Comparison of ENCODE assay signal across 8 cellular contexts in the genomic region with DNA sequence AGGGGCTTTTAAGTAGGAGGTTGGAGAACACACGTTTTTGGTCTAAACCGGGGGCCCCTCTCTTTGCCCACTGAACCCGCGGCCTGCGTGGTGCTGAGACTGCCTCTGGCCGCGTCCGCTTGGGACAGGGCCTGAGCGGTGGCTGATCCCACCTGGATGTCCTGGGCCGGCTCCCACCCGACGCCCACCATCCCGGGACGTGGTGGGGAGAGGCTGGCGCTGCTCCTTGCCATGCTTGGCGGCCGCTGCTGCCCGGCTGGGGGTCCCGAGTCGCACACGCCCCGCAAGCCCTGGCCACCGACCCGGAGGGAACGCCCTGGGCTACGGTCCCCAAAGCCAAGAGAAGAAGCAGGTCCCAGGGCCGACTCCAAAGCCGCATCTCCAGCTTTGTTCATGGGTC.
DNase-seq lines count a peak whose midpoint lies in the region; ATAC-seq, FAIRE-seq and TF ChIP-seq lines count a peak whose summit lies in the region.
"Not testable (repeated sequence)": the region's sequence is repeated elsewhere in the genome, so short reads cannot be mapped to it uniquely, and the experiment has no call there.

No MANE protein-coding gene starts in this region.

- TF ChIP-seq RAD21 in HepG2 (CRISPR knock-in tag; IDR thresholded peaks at IDR 0.05), result not testable (repeated sequence)

- peaks cover 12% of the 10 kb centered on the region for H3K9me3 Mint-ChIP-seq in WTC11
- H3K9me3 Mint-ChIP-seq in neural crest cell, result not testable (repeated sequence)

- not testable (repeated sequence) for H3K4me1 ChIP-seq in esophagus muscularis mucosa; HepG2 (ENCODE audit: insufficient read depth, low read length); aorta (ENCODE audit: control insufficient read depth in 1 of 2, insufficient read depth in 2 of 2, low read length in 2 of 2)

- not testable (repeated sequence) for TF ChIP-seq POLR2A in esophagus muscularis mucosa (IDR thresholded peaks at IDR 0.05; ENCODE audit: low read depth); HepG2 (IDR thresholded peaks at IDR 0.05; ENCODE audit: insufficient read depth in 1 of 2, low read depth in 2 of 2, low read length in 2 of 2)

- CTCF ChIA-PET in WTC11 (lab: Charles Lee); HepG2 (lab: Yijun Ruan, JAX; ENCODE audit: low intra/inter-chr PET ratio, low total read pairs): not testable (repeated sequence)

- H4K20me1 ChIP-seq in HepG2 (ENCODE audit: insufficient read depth, low read length), result not testable (repeated sequence)

- not testable (repeated sequence) for FAIRE-seq in HepG2 (lab: Jason Lieb, UNC)

- POLR2A ChIA-PET in WTC11 (lab: Charles Lee); HepG2 (lab: Yijun Ruan, JAX): not testable (repeated sequence)

- H3K4me3 Mint-ChIP-seq in WTC11, neural crest cell: not testable (repeated sequence)

- not testable (repeated sequence) for H3K4me1 Mint-ChIP-seq in WTC11, neural crest cell

- H3K9ac ChIP-seq in HepG2 (ENCODE audit: insufficient read depth, low read depth, low read length), result not testable (repeated sequence)

- intact Hi-C loops in esophagus muscularis mucosa (cut with DNase I); left ventricle myocardium superior (cut with micrococcal nuclease); HepG2 (cut with micrococcal nuclease; ENCODE audit: unreplicated experiment); sciatic nerve (cut with DNase I); aorta (cut with DNase I): not testable (repeated sequence)

- H3K79me2 ChIP-seq in HepG2 (ENCODE audit: insufficient read depth, low read length), result not testable (repeated sequence)

- H3K36me3 Mint-ChIP-seq in WTC11, result peaks cover 17% of the 10 kb centered on the region
- not testable (repeated sequence) for H3K36me3 Mint-ChIP-seq in neural crest cell (ENCODE audit: low read depth)

- H3K4me3 ChIP-seq in esophagus muscularis mucosa; HepG2 (replicated peaks in 1 of 3; ENCODE audit: insufficient read depth in 1 of 3, low read depth in 2 of 3, low read length in 3 of 3); aorta (ENCODE audit: low read length in 2 of 2): not testable (repeated sequence)

- TF ChIP-seq EP300 in esophagus muscularis mucosa (IDR thresholded peaks at IDR 0.05); HepG2 (IDR thresholded peaks at IDR 0.05; ENCODE audit: low read depth in 2 of 2, low read length in 2 of 2); HepG2 (CRISPR knock-in tag; IDR thresholded peaks at IDR 0.05; ENCODE audit: borderline replicate concordance): not testable (repeated sequence)

- not testable (repeated sequence) for H3K4me2 ChIP-seq in HepG2 (ENCODE audit: low read depth, low read length)

- not testable (repeated sequence) for H3K27ac Mint-ChIP-seq in WTC11; neural crest cell (ENCODE audit: unreplicated experiment)

- not testable (repeated sequence) for BruUV-seq in HepG2 (replicated peaks; lab: Mats Ljungman, UMichigan)

- H3K27me3 ChIP-seq in esophagus muscularis mucosa, result peaks cover 0 to 28% (median 0%) of the 10 kb centered on the region in 4 donors
- H3K27me3 ChIP-seq in HepG2 (ENCODE audit: control insufficient read depth in 1 of 2, insufficient read depth in 2 of 2, low read length in 2 of 2); aorta (ENCODE audit: control insufficient read depth in 1 of 2, insufficient read depth in 2 of 2, low read length in 1 of 2): not testable (repeated sequence)

- in situ Hi-C loops in HepG2 (cut with HindIII; ENCODE audit: extremely low pct_ligation_motif_present, low pct_unique_long_range_greater_than_20kb), result not testable (repeated sequence)

- WGBS in esophagus muscularis mucosa, result 81% methylated on average over 28 of the region's 28 CpGs
- WGBS in HepG2 (ENCODE audit: low lambda C conversion rate), result 92% methylated on average over 28 of the region's 28 CpGs
- 82 to 84% methylated on average over 26 to 28 of the region's 28 CpGs for WGBS in aorta, 2 donors

- peaks cover 0 to 18% (median 7%) of the 10 kb centered on the region in 4 donors for H3K9me3 ChIP-seq in esophagus muscularis mucosa
- not testable (repeated sequence) for H3K9me3 ChIP-seq in HepG2 (ENCODE audit: low read length); aorta (ENCODE audit: control insufficient read depth, low read length)

- peak; percentile 3 for DNase-seq in H4 (ENCODE audit: low spot score)
- peak; percentile 8 for DNase-seq in WTC11 (ENCODE audit: low spot score)
- DNase-seq in esophagus muscularis mucosa (ENCODE audit: extremely low spot score), result peak; percentile 92
- DNase-seq in left ventricle myocardium superior, result peak; percentile 24
- peak; percentile 1 for DNase-seq in HepG2 (ENCODE audit: low spot score)
- DNase-seq in neural crest cell (ENCODE audit: low read depth, low spot score), result peak; percentile 1
- DNase-seq in sciatic nerve (ENCODE audit: low spot score), result peak; percentile 56
- peak; percentile 51 to 82 for DNase-seq in aorta

- not testable (repeated sequence) for H2AFZ ChIP-seq in HepG2 (ENCODE audit: low read length)

- not testable (repeated sequence) for TF ChIP-seq CTCF in WTC11 (IDR thresholded peaks at IDR 0.05); esophagus muscularis mucosa (IDR thresholded peaks at IDR 0.05); HepG2 (CRISPR knock-in tag; IDR thresholded peaks at IDR 0.05); neural crest cell (conservative IDR thresholded peaks at IDR 0.05)

- not testable (repeated sequence) for ATAC-seq in WTC11, left ventricle myocardium superior
- ATAC-seq in HepG2 (peak; percentile 9), sciatic nerve (peak; percentile 33), aorta (ENCODE audit: low FRiP score) (peak; percentile 27)

- not testable (repeated sequence) for H3K27ac ChIP-seq in esophagus muscularis mucosa (replicated peaks in 1 of 4); HepG2 (ENCODE audit: extremely low read length, insufficient read depth, low read length); aorta (ENCODE audit: low read depth in 1 of 2, low read length in 2 of 2)

- not testable (repeated sequence) for H3K36me3 ChIP-seq in esophagus muscularis mucosa; HepG2 (replicated peaks in 1 of 2; ENCODE audit: control insufficient read depth in 1 of 2, insufficient read depth in 2 of 2, low read length in 2 of 2); aorta (ENCODE audit: control insufficient read depth in 1 of 2, insufficient read depth in 2 of 2, low read length in 1 of 2)

- not testable (repeated sequence) for H3K27me3 Mint-ChIP-seq in WTC11 (ENCODE audit: low read depth); neural crest cell (ENCODE audit: low read depth)

Comparison
In these comparisons a context has a peak if more than half of its experiments do, and no peak if none do; other contexts are left out.
1. DNase-seq: peak in every context shown above with its lines; median percentile 92 in esophagus muscularis mucosa; 66 in aorta; 56 in sciatic nerve; 24 in left ventricle myocardium superior; 8 in WTC11; 3 in H4; 1 in HepG2; 1 in neural crest cell.